18 cellular contexts compared by ENCODE assay signal in genomic region chr1:41592451-41593125, GRCh38.
"Had no signal": no experiment of that assay in that cellular context is flagged by ENCODE, and none has a peak within 500 bp of the region (broad histone marks: within the 10 kb centered on the region; RNA-seq: fewer than 3 reads in every experiment).

No MANE protein-coding gene starts in this region.

- H3K9me3 Mint-ChIP-seq: immature natural killer cell; natural killer cell; stimulated activated effector memory CD8-positive, alpha-beta T cell treated with anti-CD3 and anti-CD28 coated beads, Interleukin-12 subunit alpha, Interleukin-12 subunit beta, amount 100 ng/mL, for 72 hours had no signal

- DNase-seq: cerebellar nuclear complex; cortex of kidney; effector memory CD8-positive, alpha-beta T cell; hypothalamus; immature natural killer cell; left ventricle myocardium superior; lower lobe of right lung; natural killer cell; occipital lobe; right cardiac atrium; sigmoid colon; stimulated activated CD4-positive, alpha-beta T cell treated with anti-CD3 and anti-CD28 coated beads, Interleukin-2, amount 100 ng/mL, for 24 hours; stimulated activated CD4-positive, alpha-beta T cell treated with anti-CD3 and anti-CD28 coated beads, Interleukin-4, amount 100 ng/mL, for 24 hours; stimulated activated naive CD4-positive, alpha-beta T cell treated with Interleukin-2 at 50 U/mL for 16 hours had no signal

- H3K27ac Mint-ChIP-seq: natural killer cell had no signal

- H3K27me3 Mint-ChIP-seq: effector memory CD8-positive, alpha-beta T cell had no signal

- H3K4me1 ChIP-seq: lower lobe of right lung, sigmoid colon, tibial nerve had no signal

- H3K4me3 ChIP-seq: lower lobe of right lung, prostate gland, sigmoid colon, thoracic aorta, tibial nerve had no signal

- H3K27ac ChIP-seq: lower lobe of right lung, prostate gland, sigmoid colon, thoracic aorta, tibial nerve had no signal

- H3K4me3 Mint-ChIP-seq: effector memory CD8-positive, alpha-beta T cell; immature natural killer cell; natural killer cell; stimulated activated effector memory CD8-positive, alpha-beta T cell treated with anti-CD3 and anti-CD28 coated beads, Interleukin-12 subunit alpha, Interleukin-12 subunit beta, amount 100 ng/mL, for 72 hours had no signal

- H3K9me3 ChIP-seq: lower lobe of right lung, prostate gland, sigmoid colon, thoracic aorta, tibial nerve had no signal

- H3K36me3 Mint-ChIP-seq: immature natural killer cell, natural killer cell had no signal

- ATAC-seq: effector memory CD8-positive, alpha-beta T cell; left ventricle myocardium superior; lower lobe of right lung; natural killer cell; right cardiac atrium; stimulated activated effector memory CD8-positive, alpha-beta T cell treated with anti-CD3 and anti-CD28 coated beads, Interleukin-12 subunit alpha, Interleukin-12 subunit beta, amount 100 ng/mL, for 72 hours had no signal

- H3K27me3 ChIP-seq: sigmoid colon, tibial nerve had no signal

- H3K36me3 ChIP-seq: lower lobe of right lung, prostate gland, sigmoid colon, thoracic aorta had no signal

- H3K4me1 Mint-ChIP-seq: immature natural killer cell had no signal
